Comparison of ENCODE assay signal across 23 cellular contexts in genomic region chr2:158484892-158485556, GRCh38. TPM values are rescaled to one million over a fixed set of nuclear protein-coding genes. Genes with fewer than 3 reads are reported as not detected.
DNase-seq lines count a peak whose midpoint lies in the region; ATAC-seq and TF ChIP-seq lines count a peak whose summit lies in the region.
"Had no signal": no experiment of that assay in that cellular context is flagged by ENCODE, and none has a peak within 500 bp of the region (broad histone marks: within the 10 kb centered on the region; RNA-seq: fewer than 3 reads in every experiment).

No MANE protein-coding gene starts in this region.

- CTCF ChIA-PET in activated CD8-positive, alpha-beta T cell treated with anti-CD3 and anti-CD28 coated beads for 36 hours (lab: Charles Lee), result no interaction called here
- CTCF ChIA-PET in activated CD8-positive, alpha-beta T cell treated with anti-CD3 and anti-CD28 coated beads, Interleukin-2, amount 10 ng/mL, durations not matched to agents 7 days and 5 days (lab: Charles Lee), result no interaction called here

- H3K27me3 Mint-ChIP-seq in activated CD8-positive, alpha-beta T cell treated with anti-CD3 and anti-CD28 coated beads for 36 hours, result no peaks in the 10 kb centered on the region
- no peaks in the 10 kb centered on the region for H3K27me3 Mint-ChIP-seq in activated CD8-positive, alpha-beta T cell treated with anti-CD3 and anti-CD28 coated beads, Interleukin-2, amount 10 ng/mL, durations not matched to agents 7 days and 5 days (ENCODE audit: low read depth)
- no peaks in the 10 kb centered on the region for H3K27me3 Mint-ChIP-seq in activated T-helper 2 cell treated with anti-CD3 and anti-CD28 coated beads, Interferon-gamma antibody, Interleukin-2, Interleukin-4, amounts not matched to agents 10 μg/mL and 5 μg/mL and 100 μg/mL, durations not matched to agents 14 hours and 24 hours and 36 hours (ENCODE audit: low read depth)
- H3K27me3 Mint-ChIP-seq: dendritic cell treated with granulocyte-macrophage colony-stimulating factor and Interleukin-4, amounts not matched to agents 40 ng/mL and 50 ng/mL, for 4 days had no signal

- H3K9me3 Mint-ChIP-seq in activated CD8-positive, alpha-beta T cell treated with anti-CD3 and anti-CD28 coated beads for 36 hours, result no peaks in the 10 kb centered on the region
- no peaks in the 10 kb centered on the region for H3K9me3 Mint-ChIP-seq in activated CD8-positive, alpha-beta T cell treated with anti-CD3 and anti-CD28 coated beads, Interleukin-2, amount 10 ng/mL, durations not matched to agents 7 days and 5 days (ENCODE audit: insufficient read depth)
- no peaks in the 10 kb centered on the region for H3K9me3 Mint-ChIP-seq in activated T-helper 2 cell treated with anti-CD3 and anti-CD28 coated beads, Interferon-gamma antibody, Interleukin-2, Interleukin-4, amounts not matched to agents 10 μg/mL and 5 μg/mL and 100 μg/mL, durations not matched to agents 14 hours and 24 hours and 36 hours
- H3K9me3 Mint-ChIP-seq: CD14-positive monocyte; dendritic cell treated with granulocyte-macrophage colony-stimulating factor and Interleukin-4, amounts not matched to agents 40 ng/mL and 50 ng/mL, for 4 days had no signal

- DNase-seq in activated CD8-positive, alpha-beta T cell treated with anti-CD3 and anti-CD28 coated beads for 36 hours, result peak; percentile 6
- DNase-seq in activated CD8-positive, alpha-beta T cell treated with anti-CD3 and anti-CD28 coated beads, Interleukin-2, amount 10 ng/mL, durations not matched to agents 7 days and 5 days, result no peak
- DNase-seq in glomerular endothelial cell (ENCODE audit: extremely low read depth, low read depth, low spot score), result peak; percentile 36
- DNase-seq in NCI-H1436 treated with DMSO at 0.1 percent for 48 hours (lab: John Stamatoyannopoulos, UW), result no peak
- no peak for DNase-seq in upper lobe of left lung
- no peak for DNase-seq in activated T-helper 2 cell treated with anti-CD3 and anti-CD28 coated beads, Interferon-gamma antibody, Interleukin-2, Interleukin-4, amounts not matched to agents 10 μg/mL and 5 μg/mL and 100 μg/mL, durations not matched to agents 14 hours and 24 hours and 36 hours (ENCODE audit: low spot score)
- DNase-seq: activated CD4-positive, alpha-beta T cell treated with anti-CD3 and anti-CD28 coated beads, Interleukin-2, amount 50 U/mL, for 4 hours; activated effector memory CD4-positive, alpha-beta T cell treated with anti-CD3 and anti-CD28 coated beads, Interleukin-2, amount 50 U/mL, for 16 hours; DMS53; head of caudate nucleus; midbrain; NCI-H1092; NCI-H82; Peyer's patch; stimulated activated CD4-positive, alpha-beta T cell treated with anti-CD3 and anti-CD28 coated beads, Interleukin-2, amount 100 ng/mL, for 24 hours; tibial artery had no signal

- no peak overlapping the region for H3K4me3 Mint-ChIP-seq in activated CD8-positive, alpha-beta T cell treated with anti-CD3 and anti-CD28 coated beads for 36 hours
- H3K4me3 Mint-ChIP-seq in activated CD8-positive, alpha-beta T cell treated with anti-CD3 and anti-CD28 coated beads, Interleukin-2, amount 10 ng/mL, durations not matched to agents 7 days and 5 days, result no peak overlapping the region
- no peak overlapping the region for H3K4me3 Mint-ChIP-seq in activated T-helper 2 cell treated with anti-CD3 and anti-CD28 coated beads, Interferon-gamma antibody, Interleukin-2, Interleukin-4, amounts not matched to agents 10 μg/mL and 5 μg/mL and 100 μg/mL, durations not matched to agents 14 hours and 24 hours and 36 hours (ENCODE audit: low read depth)
- H3K4me3 Mint-ChIP-seq: CD14-positive monocyte; dendritic cell treated with granulocyte-macrophage colony-stimulating factor and Interleukin-4, amounts not matched to agents 40 ng/mL and 50 ng/mL, for 4 days had no signal

- TF ChIP-seq EP300 in upper lobe of left lung (IDR thresholded peaks at IDR 0.05), result no peak

- peaks cover 0 to 24% (median 14%) of the 10 kb centered on the region in 4 donors for H3K4me1 ChIP-seq in upper lobe of left lung
- H3K4me1 ChIP-seq: Peyer's patch had no signal

- H3K27ac ChIP-seq in upper lobe of left lung, result no peak overlapping the region
- H3K27ac ChIP-seq: neutrophil, Peyer's patch, tibial artery had no signal

- POLR2A ChIA-PET in activated CD8-positive, alpha-beta T cell treated with anti-CD3 and anti-CD28 coated beads for 36 hours (lab: Charles Lee), result no interaction called here
- POLR2A ChIA-PET in activated CD8-positive, alpha-beta T cell treated with anti-CD3 and anti-CD28 coated beads, Interleukin-2, amount 10 ng/mL, durations not matched to agents 7 days and 5 days (lab: Charles Lee), result no interaction called here

- 79 to 81% methylated on average over 8 of the region's 8 CpGs for WGBS in upper lobe of left lung, 2 donors

- no peaks in the 10 kb centered on the region for H3K27me3 ChIP-seq in upper lobe of left lung
- H3K27me3 ChIP-seq: neutrophil, Peyer's patch, tibial artery had no signal

- no peaks in the 10 kb centered on the region for H3K9me3 ChIP-seq in upper lobe of left lung
- H3K9me3 ChIP-seq: neutrophil, Peyer's patch, tibial artery had no signal

- no peak overlapping the region for H3K27ac Mint-ChIP-seq in activated CD8-positive, alpha-beta T cell treated with anti-CD3 and anti-CD28 coated beads for 36 hours
- H3K27ac Mint-ChIP-seq in activated CD8-positive, alpha-beta T cell treated with anti-CD3 and anti-CD28 coated beads, Interleukin-2, amount 10 ng/mL, durations not matched to agents 7 days and 5 days, result no peak overlapping the region
- H3K27ac Mint-ChIP-seq in activated T-helper 2 cell treated with anti-CD3 and anti-CD28 coated beads, Interferon-gamma antibody, Interleukin-2, Interleukin-4, amounts not matched to agents 10 μg/mL and 5 μg/mL and 100 μg/mL, durations not matched to agents 14 hours and 24 hours and 36 hours, result no peak overlapping the region
- H3K27ac Mint-ChIP-seq: dendritic cell treated with granulocyte-macrophage colony-stimulating factor and Interleukin-4, amounts not matched to agents 40 ng/mL and 50 ng/mL, for 4 days had no signal

- TF ChIP-seq POLR2A in upper lobe of left lung (IDR thresholded peaks at IDR 0.05), result no peak

- intact Hi-C loops in activated CD8-positive, alpha-beta T cell treated with anti-CD3 and anti-CD28 coated beads for 36 hours (cut with micrococcal nuclease), result no loop called here
- intact Hi-C loops in activated T-helper 2 cell treated with anti-CD3 and anti-CD28 coated beads, Interferon-gamma antibody, Interleukin-2, Interleukin-4, amounts not matched to agents 10 μg/mL and 5 μg/mL and 100 μg/mL, durations not matched to agents 14 hours and 24 hours and 36 hours (cut with micrococcal nuclease), result no loop called here

- no peak overlapping the region for H3K4me3 ChIP-seq in upper lobe of left lung
- H3K4me3 ChIP-seq: Peyer's patch, tibial artery had no signal

- no peaks in the 10 kb centered on the region for H3K36me3 ChIP-seq in upper lobe of left lung
- H3K36me3 ChIP-seq: neutrophil, Peyer's patch, tibial artery had no signal

- peaks cover 2% of the 10 kb centered on the region for H3K36me3 Mint-ChIP-seq in activated CD8-positive, alpha-beta T cell treated with anti-CD3 and anti-CD28 coated beads for 36 hours (ENCODE audit: low read depth)
- no peaks in the 10 kb centered on the region for H3K36me3 Mint-ChIP-seq in activated CD8-positive, alpha-beta T cell treated with anti-CD3 and anti-CD28 coated beads, Interleukin-2, amount 10 ng/mL, durations not matched to agents 7 days and 5 days (ENCODE audit: low read depth)
- no peaks in the 10 kb centered on the region for H3K36me3 Mint-ChIP-seq in activated T-helper 2 cell treated with anti-CD3 and anti-CD28 coated beads, Interferon-gamma antibody, Interleukin-2, Interleukin-4, amounts not matched to agents 10 μg/mL and 5 μg/mL and 100 μg/mL, durations not matched to agents 14 hours and 24 hours and 36 hours (ENCODE audit: low read depth)

- TF ChIP-seq CTCF in activated CD8-positive, alpha-beta T cell treated with anti-CD3 and anti-CD28 coated beads for 36 hours (IDR thresholded peaks at IDR 0.05), result no peak
- no peak for TF ChIP-seq CTCF in upper lobe of left lung (IDR thresholded peaks at IDR 0.05)

- ATAC-seq in activated CD8-positive, alpha-beta T cell treated with anti-CD3 and anti-CD28 coated beads for 36 hours, result peak; percentile 34
- ATAC-seq in activated CD8-positive, alpha-beta T cell treated with anti-CD3 and anti-CD28 coated beads, Interleukin-2, amount 10 ng/mL, durations not matched to agents 7 days and 5 days, result no peak
- ATAC-seq in GM19463 (IDR thresholded peaks at IDR 0.05; ENCODE audit: unreplicated experiment), result peak; percentile 55
- peak; percentile 83 for ATAC-seq in HG03060 (IDR thresholded peaks at IDR 0.05; ENCODE audit: low read depth, unreplicated experiment)
- no peak for ATAC-seq in upper lobe of left lung (ENCODE audit: low FRiP score in 2 of 2)
- ATAC-seq: esophagus mucosa, sciatic nerve had no signal

- H3K4me1 Mint-ChIP-seq in activated CD8-positive, alpha-beta T cell treated with anti-CD3 and anti-CD28 coated beads for 36 hours (ENCODE audit: low read depth), result peaks cover 18% of the 10 kb centered on the region
- H3K4me1 Mint-ChIP-seq in activated CD8-positive, alpha-beta T cell treated with anti-CD3 and anti-CD28 coated beads, Interleukin-2, amount 10 ng/mL, durations not matched to agents 7 days and 5 days (ENCODE audit: low read depth), result peaks cover 8% of the 10 kb centered on the region
- peaks cover 13% of the 10 kb centered on the region for H3K4me1 Mint-ChIP-seq in activated T-helper 2 cell treated with anti-CD3 and anti-CD28 coated beads, Interferon-gamma antibody, Interleukin-2, Interleukin-4, amounts not matched to agents 10 μg/mL and 5 μg/mL and 100 μg/mL, durations not matched to agents 14 hours and 24 hours and 36 hours (ENCODE audit: low read depth)

RNA-seq across cellular contexts. Expression of gene PKP4, which starts 28.3 kb away (rescaled TPM):
- 10 to 100 TPM; 33.7 to 38.7 TPM for total RNA-seq in activated CD8-positive, alpha-beta T cell treated with anti-CD3 and anti-CD28 coated beads for 36 hours
- 10 to 100 TPM; 32.9 to 35.8 TPM for total RNA-seq in activated CD8-positive, alpha-beta T cell treated with anti-CD3 and anti-CD28 coated beads, Interleukin-2, amount 10 ng/mL, durations not matched to agents 7 days and 5 days
- total RNA-seq in glomerular endothelial cell, result 24.8 and 48.0 TPM in 2 replicates
- total RNA-seq in upper lobe of left lung, result 100 to 1,000 TPM in 1 of 6 donors, 10 to 100 TPM in 5; 37.5 to 160 (median 60.8) TPM
- 26.9 and 27.0 TPM in 2 replicates for total RNA-seq in activated T-helper 2 cell treated with anti-CD3 and anti-CD28 coated beads, Interferon-gamma antibody, Interleukin-2, Interleukin-4, amounts not matched to agents 10 μg/mL and 5 μg/mL and 100 μg/mL, durations not matched to agents 14 hours and 24 hours and 36 hours

RNA-seq across cellular contexts. Expression of gene CCDC148, which starts 28.5 kb away (rescaled TPM):
- not detected for total RNA-seq in activated CD8-positive, alpha-beta T cell treated with anti-CD3 and anti-CD28 coated beads for 36 hours
- under 1 TPM in 1 of 2 experiments, not detected in 1; 0.16 TPM for total RNA-seq in activated CD8-positive, alpha-beta T cell treated with anti-CD3 and anti-CD28 coated beads, Interleukin-2, amount 10 ng/mL, durations not matched to agents 7 days and 5 days
- total RNA-seq in glomerular endothelial cell (0.35 and 1.2 TPM in 2 replicates), upper lobe of left lung (1 to 10 TPM in 5 of 6 donors, under 1 TPM in 1; 0.69 to 4.2 (median 1.9) TPM)
- total RNA-seq in activated T-helper 2 cell treated with anti-CD3 and anti-CD28 coated beads, Interferon-gamma antibody, Interleukin-2, Interleukin-4, amounts not matched to agents 10 μg/mL and 5 μg/mL and 100 μg/mL, durations not matched to agents 14 hours and 24 hours and 36 hours, result not detected in 2 replicates
- total RNA-seq: Peyer's patch had no signal

Comparison
In these comparisons a context has a peak if more than half of its experiments do, and no peak if none do; other contexts are left out.
1. ATAC-seq: peak in activated CD8-positive, alpha-beta T cell treated with anti-CD3 and anti-CD28 coated beads for 36 hours (single experiment), GM19463 (single experiment) and HG03060 (single experiment); none in activated CD8-positive, alpha-beta T cell treated with anti-CD3 and anti-CD28 coated beads, Interleukin-2, amount 10 ng/mL, durations not matched to agents 7 days and 5 days (single experiment) and upper lobe of left lung (0 of 2).
2. DNase-seq: peak in activated CD8-positive, alpha-beta T cell treated with anti-CD3 and anti-CD28 coated beads for 36 hours (single experiment) and glomerular endothelial cell (single experiment); none in activated CD8-positive, alpha-beta T cell treated with anti-CD3 and anti-CD28 coated beads, Interleukin-2, amount 10 ng/mL, durations not matched to agents 7 days and 5 days (single experiment), NCI-H1436 treated with DMSO at 0.1 percent for 48 hours (single experiment), upper lobe of left lung (0 of 2) and activated T-helper 2 cell treated with anti-CD3 and anti-CD28 coated beads, Interferon-gamma antibody, Interleukin-2, Interleukin-4, amounts not matched to agents 10 μg/mL and 5 μg/mL and 100 μg/mL, durations not matched to agents 14 hours and 24 hours and 36 hours (single experiment).